1 cellular context compared by ENCODE assay signal in the genomic region with DNA sequence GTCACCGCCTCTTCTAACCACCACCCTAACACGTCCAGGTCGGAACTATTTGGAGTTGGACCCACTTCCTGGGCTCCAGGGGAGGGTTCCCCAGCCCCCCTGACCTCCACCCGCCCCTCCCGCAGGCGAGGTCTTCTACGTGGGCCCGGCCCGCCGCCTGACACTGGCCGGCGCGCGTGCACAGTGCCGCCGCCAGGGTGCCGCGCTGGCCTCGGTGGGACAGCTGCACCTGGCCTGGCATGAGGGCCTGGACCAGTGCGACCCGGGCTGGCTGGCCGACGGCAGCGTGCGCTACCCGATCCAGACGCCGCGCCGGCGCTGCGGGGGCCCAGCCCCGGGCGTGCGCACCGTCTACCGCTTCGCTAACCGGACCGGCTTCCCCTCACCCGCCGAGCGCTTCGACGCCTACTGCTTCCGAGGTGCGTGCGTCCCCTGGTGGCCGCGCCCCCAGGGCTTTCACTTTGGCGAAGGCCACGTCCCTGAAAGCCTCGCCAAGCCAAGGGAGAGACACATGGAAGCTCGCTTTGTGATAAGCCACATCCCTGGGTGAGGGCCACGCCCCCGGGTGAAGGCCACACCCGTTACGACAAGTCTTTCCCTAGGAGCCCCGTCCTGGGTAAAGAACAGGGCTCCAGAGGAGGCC.
TF ChIP-seq lines count a peak whose summit lies in the region.

No MANE protein-coding gene starts in this region.

TF ChIP-seq in GM23338, 12 proteins besides CTCF, POLR2A, EP300 and RAD21:
- no peak for TF ChIP-seq ZNF462 (CRISPR knock-in tag; IDR thresholded peaks at IDR 0.05)
- TF ChIP-seq POLR2AphosphoS5 (IDR thresholded peaks at IDR 0.05; ENCODE audit: low read depth), result peak; percentile 33; the same call in 1 of the 2 replicates
- TF ChIP-seq, protein P1, sequence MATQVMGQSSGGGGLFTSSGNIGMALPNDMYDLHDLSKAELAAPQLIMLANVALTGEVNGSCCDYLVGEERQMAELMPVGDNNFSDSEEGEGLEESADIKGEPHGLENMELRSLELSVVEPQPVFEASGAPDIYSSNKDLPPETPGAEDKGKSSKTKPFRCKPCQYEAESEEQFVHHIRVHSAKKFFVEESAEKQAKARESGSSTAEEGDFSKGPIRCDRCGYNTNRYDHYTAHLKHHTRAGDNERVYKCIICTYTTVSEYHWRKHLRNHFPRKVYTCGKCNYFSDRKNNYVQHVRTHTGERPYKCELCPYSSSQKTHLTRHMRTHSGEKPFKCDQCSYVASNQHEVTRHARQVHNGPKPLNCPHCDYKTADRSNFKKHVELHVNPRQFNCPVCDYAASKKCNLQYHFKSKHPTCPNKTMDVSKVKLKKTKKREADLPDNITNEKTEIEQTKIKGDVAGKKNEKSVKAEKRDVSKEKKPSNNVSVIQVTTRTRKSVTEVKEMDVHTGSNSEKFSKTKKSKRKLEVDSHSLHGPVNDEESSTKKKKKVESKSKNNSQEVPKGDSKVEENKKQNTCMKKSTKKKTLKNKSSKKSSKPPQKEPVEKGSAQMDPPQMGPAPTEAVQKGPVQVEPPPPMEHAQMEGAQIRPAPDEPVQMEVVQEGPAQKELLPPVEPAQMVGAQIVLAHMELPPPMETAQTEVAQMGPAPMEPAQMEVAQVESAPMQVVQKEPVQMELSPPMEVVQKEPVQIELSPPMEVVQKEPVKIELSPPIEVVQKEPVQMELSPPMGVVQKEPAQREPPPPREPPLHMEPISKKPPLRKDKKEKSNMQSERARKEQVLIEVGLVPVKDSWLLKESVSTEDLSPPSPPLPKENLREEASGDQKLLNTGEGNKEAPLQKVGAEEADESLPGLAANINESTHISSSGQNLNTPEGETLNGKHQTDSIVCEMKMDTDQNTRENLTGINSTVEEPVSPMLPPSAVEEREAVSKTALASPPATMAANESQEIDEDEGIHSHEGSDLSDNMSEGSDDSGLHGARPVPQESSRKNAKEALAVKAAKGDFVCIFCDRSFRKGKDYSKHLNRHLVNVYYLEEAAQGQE (IDR thresholded peaks at IDR 0.05; ENCODE audit: unreplicated experiment), result peak; percentile 4
- TF ChIP-seq CREB1 (CRISPR knock-in tag; IDR thresholded peaks at IDR 0.05; ENCODE audit: low read depth), result peak; percentile 54; the same call in 1 of the 2 replicates
TF ChIP-seq in GM23338: peak in this region for 3.
